ENCODE assay signal across 9 cellular contexts in the genomic region with DNA sequence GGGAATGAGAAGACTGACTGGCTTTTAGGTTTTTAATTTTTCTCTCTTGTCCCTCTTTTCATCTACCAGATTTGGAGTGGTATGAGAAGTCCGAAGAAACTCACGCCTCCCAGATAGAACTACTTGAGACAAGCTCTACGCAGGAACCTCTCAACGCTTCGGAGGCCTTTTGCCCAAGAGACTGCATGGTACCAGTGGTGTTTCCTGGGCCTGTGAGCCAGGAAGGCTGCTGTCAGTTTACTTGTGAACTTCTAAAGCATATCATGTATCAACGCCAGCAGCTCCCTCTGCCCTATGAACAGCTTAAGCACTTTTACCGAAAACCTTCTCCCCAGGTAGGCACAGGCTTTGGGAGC. TPM values are rescaled to one million over a fixed set of nuclear protein-coding genes. Genes with fewer than 3 reads are reported as not detected.
DNase-seq lines count a peak whose midpoint lies in the region; ATAC-seq and TF ChIP-seq lines count a peak whose summit lies in the region.
"Had no signal": no experiment of that assay in that cellular context is flagged by ENCODE, and none has a peak within 500 bp of the region (broad histone marks: within the 10 kb centered on the region; RNA-seq: fewer than 3 reads in every experiment).

No MANE protein-coding gene starts in this region.

- no peaks in the 10 kb centered on the region for H3K9me3 ChIP-seq in skeletal muscle satellite cell (replicated peaks; ENCODE audit: low read length)

- peaks cover 21% of the 10 kb centered on the region for H3K36me3 ChIP-seq in skeletal muscle satellite cell (ENCODE audit: insufficient read depth, low read length)

- no peaks in the 10 kb centered on the region for H3K27me3 ChIP-seq in skeletal muscle satellite cell (ENCODE audit: control insufficient read depth, insufficient read depth, low read length)

- no peaks in the 10 kb centered on the region for H3K9me3 Mint-ChIP-seq in activated T-cell treated with anti-CD3 and anti-CD28 coated beads, Interleukin-2, amount 50 U/mL, for 24 hours

- H3K4me3 Mint-ChIP-seq in activated T-cell treated with anti-CD3 and anti-CD28 coated beads, Interleukin-2, amount 50 U/mL, for 24 hours, result peak overlapping the region; percentile 93

- peaks cover 52% of the 10 kb centered on the region for H3K36me3 Mint-ChIP-seq in activated T-cell treated with anti-CD3 and anti-CD28 coated beads, Interleukin-2, amount 50 U/mL, for 24 hours (ENCODE audit: low read depth)

- TF ChIP-seq CTCF in C4-2B (conservative IDR thresholded peaks at IDR 0.05), result no peak

- peak; percentile 36 for DNase-seq in activated T-cell treated with anti-CD3 and anti-CD28 coated beads, Interleukin-2, amount 50 U/mL, for 24 hours
- DNase-seq in left cardiac atrium (no peak), activated gamma-delta T cell (lab: John Stamatoyannopoulos, UW) (no peak), OCI-M2 (lab: John Stamatoyannopoulos, UW; ENCODE audit: unreplicated experiment) (no peak)
- no peak for DNase-seq in activated CD8-positive, alpha-beta memory T cell treated with anti-CD3 and anti-CD28 coated beads, Interleukin-2, amount 50 U/mL, for 4 hours

- H3K9ac ChIP-seq in skeletal muscle satellite cell (ENCODE audit: low read depth, low read length), result peak overlapping the region; percentile 87

- H3K27me3 Mint-ChIP-seq in activated T-cell treated with anti-CD3 and anti-CD28 coated beads, Interleukin-2, amount 50 U/mL, for 24 hours, result no peaks in the 10 kb centered on the region

- H3K4me1 ChIP-seq in skeletal muscle satellite cell (ENCODE audit: control insufficient read depth, insufficient read depth, low read length), result peaks cover 15% of the 10 kb centered on the region

- intact Hi-C loops in left cardiac atrium (cut with DNase I), result no loop called here

- H3K27ac ChIP-seq in C4-2B, result peak overlapping the region; percentile 83

- ATAC-seq in HG02571 (IDR thresholded peaks at IDR 0.05; ENCODE audit: unreplicated experiment), result peak; percentile 14
- peak; percentile 6 to 32 for ATAC-seq in left cardiac atrium

- peak overlapping the region; percentile 94 for H3K27ac Mint-ChIP-seq in activated T-cell treated with anti-CD3 and anti-CD28 coated beads, Interleukin-2, amount 50 U/mL, for 24 hours

- peak overlapping the region; percentile 96 for H3K4me2 ChIP-seq in skeletal muscle satellite cell (ENCODE audit: low read length)

- peaks cover 48% of the 10 kb centered on the region for H3K4me1 Mint-ChIP-seq in activated T-cell treated with anti-CD3 and anti-CD28 coated beads, Interleukin-2, amount 50 U/mL, for 24 hours (ENCODE audit: low read depth)

- H3K4me3 ChIP-seq in skeletal muscle satellite cell (ENCODE audit: low read length), result peak overlapping the region; percentile 89

RNA-seq across cellular contexts. Expression of gene MAD2L1BP, which starts 0.7 kb away (rescaled TPM):
- 10 to 100 TPM; 21.4 to 32.3 TPM for total RNA-seq in left cardiac atrium
- total RNA-seq in skeletal muscle satellite cell (2012; rRNA removed), result 21.0 and 34.9 TPM in 2 replicates

RNA-seq across cellular contexts. Expression of gene GTPBP2, which starts 7.2 kb away (rescaled TPM):
- total RNA-seq in left cardiac atrium, result 10 to 100 TPM; 24.2 to 31.9 TPM
- 40.6 and 43.6 TPM in 2 replicates for total RNA-seq in skeletal muscle satellite cell (2012; rRNA removed)

RNA-seq across cellular contexts. Expression of gene RSPH9, which starts 8.5 kb away (rescaled TPM):
- under 1 TPM; 0.21 to 0.24 TPM for total RNA-seq in left cardiac atrium
- total RNA-seq in skeletal muscle satellite cell (2012; rRNA removed), result 0.25 and 0.66 TPM in 2 replicates
- total RNA-seq: HT1080 had no signal

RNA-seq across cellular contexts. Expression of gene MRPS18A, which starts 51.3 kb away (rescaled TPM):
- 10 to 100 TPM; 34.8 to 36.5 TPM for total RNA-seq in left cardiac atrium
- 33.0 and 39.1 TPM in 2 replicates for total RNA-seq in skeletal muscle satellite cell (2012; rRNA removed)
